In genomic region chr19:35693835-35694599, GRCh38 we compare ENCODE assay signal across 1 cellular context.
TF ChIP-seq lines count a peak whose summit lies in the region.

No MANE protein-coding gene starts in this region.

TF ChIP-seq in HepG2, 621 proteins besides CTCF, POLR2A, EP300 and RAD21 (continues in another document):
- TF ChIP-seq ZNF614 (CRISPR knock-in tag; IDR thresholded peaks at IDR 0.05; ENCODE audit: borderline replicate concordance) (0 out of 2 replicates have a peak, but pooled peaks have one; percentile 18), XRCC5 (optimal IDR thresholded peaks at IDR 0.05; ENCODE audit: low read length) (peak; percentile 94), MIER2 (CRISPR knock-in tag; IDR thresholded peaks at IDR 0.05) (peak; percentile 62; the same call in 1 of the 2 replicates), PCBP1 (IDR thresholded peaks at IDR 0.05; ENCODE audit: borderline replicate concordance, low read depth, low read length) (peak; percentile 98), ZNF710 (CRISPR knock-in tag; IDR thresholded peaks at IDR 0.05; ENCODE audit: borderline replicate concordance) (0 out of 2 replicates have a peak, but pooled peaks have one; percentile 31), PHF5A (CRISPR knock-in tag; IDR thresholded peaks at IDR 0.05; ENCODE audit: low read depth, unreplicated experiment) (no peak), RCOR2 (CRISPR knock-in tag; IDR thresholded peaks at IDR 0.05) (0 out of 2 replicates have a peak, but pooled peaks have one; percentile 37), FOXK1 (CRISPR knock-in tag; IDR thresholded peaks at IDR 0.05; ENCODE audit: borderline replicate concordance, low read depth) (peak; percentile 50; the same call in 1 of the 2 replicates), TCF7 (IDR thresholded peaks at IDR 0.05; ENCODE audit: low read depth) (no peak), GABPB1 (CRISPR knock-in tag; IDR thresholded peaks at IDR 0.05) (peak; percentile 51; the same call in 1 of the 2 replicates), PPARG (CRISPR knock-in tag; conservative IDR thresholded peaks at IDR 0.05) (0 out of 2 replicates have a peak, but pooled peaks have one; percentile 41), ZNF263 (CRISPR knock-in tag; IDR thresholded peaks at IDR 0.05) (peak; percentile 99), ZSCAN12 (CRISPR knock-in tag; IDR thresholded peaks at IDR 0.05) (no peak), ZNF20 (CRISPR knock-in tag; IDR thresholded peaks at IDR 0.05) (no peak), ZNF331 (CRISPR knock-in tag; IDR thresholded peaks at IDR 0.05) (peak; percentile 63; the same call in 1 of the 2 replicates), SP5 (CRISPR knock-in tag; IDR thresholded peaks at IDR 0.05; ENCODE audit: borderline replicate concordance, low read depth) (peak; percentile 24; the same call in 1 of the 2 replicates), SSRP1 (CRISPR knock-in tag; IDR thresholded peaks at IDR 0.05) (0 out of 2 replicates have a peak, but pooled peaks have one; percentile 53), EHMT2 (IDR thresholded peaks at IDR 0.05; ENCODE audit: borderline replicate concordance, low read depth, low read length) (no peak), RBAK (CRISPR knock-in tag; IDR thresholded peaks at IDR 0.05) (no peak), TFDP2 (CRISPR knock-in tag; IDR thresholded peaks at IDR 0.05) (peak; percentile 36; the same call in 1 of the 2 replicates), MYPOP (CRISPR knock-in tag; IDR thresholded peaks at IDR 0.05) (peak; percentile 46; the same call in 1 of the 2 replicates), RXRB (CRISPR knock-in tag; IDR thresholded peaks at IDR 0.05; ENCODE audit: borderline replicate concordance) (peak; percentile 64; the same call in 1 of the 2 replicates), IKZF5 (CRISPR knock-in tag; IDR thresholded peaks at IDR 0.05) (0 out of 2 replicates have a peak, but pooled peaks have one; percentile 46), ZNF747 (CRISPR knock-in tag; IDR thresholded peaks at IDR 0.05; ENCODE audit: borderline replicate concordance) (no peak), ZNF619 (CRISPR knock-in tag; IDR thresholded peaks at IDR 0.05) (no peak), ZNF580 (CRISPR knock-in tag; IDR thresholded peaks at IDR 0.05; ENCODE audit: borderline replicate concordance, low read depth) (peak; percentile 70; the same call in 1 of the 2 replicates), NFYC (CRISPR knock-in tag; IDR thresholded peaks at IDR 0.05) (peak; percentile 23; the same call in 1 of the 2 replicates), ZNF746 (CRISPR knock-in tag; IDR thresholded peaks at IDR 0.05) (0 out of 2 replicates have a peak, but pooled peaks have one; percentile 55), SOX6 (IDR thresholded peaks at IDR 0.05) (no peak), SOX6 (CRISPR knock-in tag; IDR thresholded peaks at IDR 0.05) (peak; percentile 47; the same call in 1 of the 2 replicates), STAG1 (CRISPR knock-in tag; IDR thresholded peaks at IDR 0.05) (peak; percentile 95), THAP11 (CRISPR knock-in tag; IDR thresholded peaks at IDR 0.05) (peak; percentile 89), ZNF143 (CRISPR knock-in tag; IDR thresholded peaks at IDR 0.05) (peak; percentile 53; the same call in 1 of the 2 replicates)
- TF ChIP-seq, protein P1, sequence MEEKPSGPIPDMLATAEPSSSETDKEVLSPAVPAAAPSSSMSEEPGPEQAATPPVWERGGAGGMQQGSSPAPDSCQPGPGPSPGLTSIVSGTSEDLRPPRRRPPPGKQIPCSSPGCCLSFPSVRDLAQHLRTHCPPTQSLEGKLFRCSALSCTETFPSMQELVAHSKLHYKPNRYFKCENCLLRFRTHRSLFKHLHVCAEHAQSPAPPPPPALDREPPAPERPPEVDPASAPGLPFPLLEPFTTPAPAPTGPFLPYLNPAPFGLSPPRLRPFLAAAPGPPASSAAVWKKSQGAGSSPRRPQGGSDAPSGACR (CRISPR knock-in tag; IDR thresholded peaks at IDR 0.05), result 0 out of 2 replicates have a peak, but pooled peaks have one; percentile 33
- TF ChIP-seq, protein P2, sequence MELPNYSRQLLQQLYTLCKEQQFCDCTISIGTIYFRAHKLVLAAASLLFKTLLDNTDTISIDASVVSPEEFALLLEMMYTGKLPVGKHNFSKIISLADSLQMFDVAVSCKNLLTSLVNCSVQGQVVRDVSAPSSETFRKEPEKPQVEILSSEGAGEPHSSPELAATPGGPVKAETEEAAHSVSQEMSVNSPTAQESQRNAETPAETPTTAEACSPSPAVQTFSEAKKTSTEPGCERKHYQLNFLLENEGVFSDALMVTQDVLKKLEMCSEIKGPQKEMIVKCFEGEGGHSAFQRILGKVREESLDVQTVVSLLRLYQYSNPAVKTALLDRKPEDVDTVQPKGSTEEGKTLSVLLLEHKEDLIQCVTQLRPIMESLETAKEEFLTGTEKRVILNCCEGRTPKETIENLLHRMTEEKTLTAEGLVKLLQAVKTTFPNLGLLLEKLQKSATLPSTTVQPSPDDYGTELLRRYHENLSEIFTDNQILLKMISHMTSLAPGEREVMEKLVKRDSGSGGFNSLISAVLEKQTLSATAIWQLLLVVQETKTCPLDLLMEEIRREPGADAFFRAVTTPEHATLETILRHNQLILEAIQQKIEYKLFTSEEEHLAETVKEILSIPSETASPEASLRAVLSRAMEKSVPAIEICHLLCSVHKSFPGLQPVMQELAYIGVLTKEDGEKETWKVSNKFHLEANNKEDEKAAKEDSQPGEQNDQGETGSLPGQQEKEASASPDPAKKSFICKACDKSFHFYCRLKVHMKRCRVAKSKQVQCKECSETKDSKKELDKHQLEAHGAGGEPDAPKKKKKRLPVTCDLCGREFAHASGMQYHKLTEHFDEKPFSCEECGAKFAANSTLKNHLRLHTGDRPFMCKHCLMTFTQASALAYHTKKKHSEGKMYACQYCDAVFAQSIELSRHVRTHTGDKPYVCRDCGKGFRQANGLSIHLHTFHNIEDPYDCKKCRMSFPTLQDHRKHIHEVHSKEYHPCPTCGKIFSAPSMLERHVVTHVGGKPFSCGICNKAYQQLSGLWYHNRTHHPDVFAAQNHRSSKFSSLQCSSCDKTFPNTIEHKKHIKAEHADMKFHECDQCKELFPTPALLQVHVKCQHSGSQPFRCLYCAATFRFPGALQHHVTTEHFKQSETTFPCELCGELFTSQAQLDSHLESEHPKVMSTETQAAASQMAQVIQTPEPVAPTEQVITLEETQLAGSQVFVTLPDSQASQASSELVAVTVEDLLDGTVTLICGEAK (IDR thresholded peaks at IDR 0.05), result no peak
- TF ChIP-seq, protein P2 (CRISPR knock-in tag; IDR thresholded peaks at IDR 0.05), result no peak
- TF ChIP-seq, protein P3, sequence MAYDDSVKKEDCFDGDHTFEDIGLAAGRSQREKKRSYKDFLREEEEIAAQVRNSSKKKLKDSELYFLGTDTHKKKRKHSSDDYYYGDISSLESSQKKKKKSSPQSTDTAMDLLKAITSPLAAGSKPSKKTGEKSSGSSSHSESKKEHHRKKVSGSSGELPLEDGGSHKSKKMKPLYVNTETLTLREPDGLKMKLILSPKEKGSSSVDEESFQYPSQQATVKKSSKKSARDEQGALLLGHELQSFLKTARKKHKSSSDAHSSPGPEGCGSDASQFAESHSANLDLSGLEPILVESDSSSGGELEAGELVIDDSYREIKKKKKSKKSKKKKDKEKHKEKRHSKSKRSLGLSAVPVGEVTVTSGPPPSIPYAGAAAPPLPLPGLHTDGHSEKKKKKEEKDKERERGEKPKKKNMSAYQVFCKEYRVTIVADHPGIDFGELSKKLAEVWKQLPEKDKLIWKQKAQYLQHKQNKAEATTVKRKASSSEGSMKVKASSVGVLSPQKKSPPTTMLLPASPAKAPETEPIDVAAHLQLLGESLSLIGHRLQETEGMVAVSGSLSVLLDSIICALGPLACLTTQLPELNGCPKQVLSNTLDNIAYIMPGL (CRISPR knock-in tag; IDR thresholded peaks at IDR 0.05; ENCODE audit: borderline replicate concordance in 1 of 2, low read depth in 1 of 2), result peak; percentile 87 to 94
- TF ChIP-seq, protein P4, sequence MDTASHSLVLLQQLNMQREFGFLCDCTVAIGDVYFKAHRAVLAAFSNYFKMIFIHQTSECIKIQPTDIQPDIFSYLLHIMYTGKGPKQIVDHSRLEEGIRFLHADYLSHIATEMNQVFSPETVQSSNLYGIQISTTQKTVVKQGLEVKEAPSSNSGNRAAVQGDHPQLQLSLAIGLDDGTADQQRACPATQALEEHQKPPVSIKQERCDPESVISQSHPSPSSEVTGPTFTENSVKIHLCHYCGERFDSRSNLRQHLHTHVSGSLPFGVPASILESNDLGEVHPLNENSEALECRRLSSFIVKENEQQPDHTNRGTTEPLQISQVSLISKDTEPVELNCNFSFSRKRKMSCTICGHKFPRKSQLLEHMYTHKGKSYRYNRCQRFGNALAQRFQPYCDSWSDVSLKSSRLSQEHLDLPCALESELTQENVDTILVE (CRISPR knock-in tag; IDR thresholded peaks at IDR 0.05), result 0 out of 2 replicates have a peak, but pooled peaks have one; percentile 39
- TF ChIP-seq, protein P5, sequence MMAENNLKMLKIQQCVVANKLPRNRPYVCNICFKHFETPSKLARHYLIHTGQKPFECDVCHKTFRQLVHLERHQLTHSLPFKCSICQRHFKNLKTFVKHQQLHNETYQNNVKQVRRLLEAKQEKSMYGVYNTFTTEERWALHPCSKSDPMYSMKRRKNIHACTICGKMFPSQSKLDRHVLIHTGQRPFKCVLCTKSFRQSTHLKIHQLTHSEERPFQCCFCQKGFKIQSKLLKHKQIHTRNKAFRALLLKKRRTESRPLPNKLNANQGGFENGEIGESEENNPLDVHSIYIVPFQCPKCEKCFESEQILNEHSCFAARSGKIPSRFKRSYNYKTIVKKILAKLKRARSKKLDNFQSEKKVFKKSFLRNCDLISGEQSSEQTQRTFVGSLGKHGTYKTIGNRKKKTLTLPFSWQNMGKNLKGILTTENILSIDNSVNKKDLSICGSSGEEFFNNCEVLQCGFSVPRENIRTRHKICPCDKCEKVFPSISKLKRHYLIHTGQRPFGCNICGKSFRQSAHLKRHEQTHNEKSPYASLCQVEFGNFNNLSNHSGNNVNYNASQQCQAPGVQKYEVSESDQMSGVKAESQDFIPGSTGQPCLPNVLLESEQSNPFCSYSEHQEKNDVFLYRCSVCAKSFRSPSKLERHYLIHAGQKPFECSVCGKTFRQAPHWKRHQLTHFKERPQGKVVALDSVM (CRISPR knock-in tag; IDR thresholded peaks at IDR 0.05), result peak; percentile 79; the same call in 1 of the 2 replicates
